ENCODE assay signal across 8 cellular contexts in genomic region chr15:70023769-70024491, GRCh38.
DNase-seq lines count a peak whose midpoint lies in the region; ATAC-seq and TF ChIP-seq lines count a peak whose summit lies in the region.

No MANE protein-coding gene starts in this region.

- H3K4me2 ChIP-seq in KMS-11 = 0 out of 2 replicates have a peak overlapping the region, but pooled peaks have one; percentile 30

- H3K27me3 ChIP-seq in KMS-11 (ENCODE audit: insufficient read depth, low read depth) = no peaks in the 10 kb centered on the region

- CTCF ChIA-PET in MCF 10A (lab: Yijun Ruan, JAX) = interaction anchor here (0.6 to 2.2 kb wide), 7 partner anchors 20 to 1007 kb away, joined by 3 to 5 read pairs (median 3); no protein-coding TSS in a partner anchor

- peak overlapping the region; percentile 23; the same call in 1 of the 2 replicates for H2AFZ ChIP-seq in KMS-11 (ENCODE audit: low read depth)

- no peaks in the 10 kb centered on the region for H4K20me1 ChIP-seq in KMS-11 (ENCODE audit: insufficient read depth)

- H3K4me3 Mint-ChIP-seq in MCF 10A (ENCODE audit: unreplicated experiment) = peak overlapping the region; percentile 4
- H3K4me3 Mint-ChIP-seq in mesothelial cell of epicardium = no peak overlapping the region

- no peaks in the 10 kb centered on the region for H3K36me3 ChIP-seq in KMS-11 (ENCODE audit: insufficient read depth)

- ATAC-seq in GM18868 (IDR thresholded peaks at IDR 0.05; ENCODE audit: unreplicated experiment) = no peak

- H3K27ac Mint-ChIP-seq in MCF 10A (ENCODE audit: low read depth, unreplicated experiment) (peak overlapping the region; percentile 57), mesothelial cell of epicardium (peak overlapping the region; percentile 61)

- H3K36me3 Mint-ChIP-seq in MCF 10A (ENCODE audit: insufficient read depth, unreplicated experiment) = peaks cover 5% of the 10 kb centered on the region
- H3K36me3 Mint-ChIP-seq in mesothelial cell of epicardium = peaks cover 3% of the 10 kb centered on the region

- H3K4me1 Mint-ChIP-seq in MCF 10A (ENCODE audit: insufficient read depth, unreplicated experiment) (peaks cover 23% of the 10 kb centered on the region), mesothelial cell of epicardium (peaks cover 20% of the 10 kb centered on the region)

- no TSS peak for BruUV-seq in MCF 10A (replicated peaks; lab: Mats Ljungman, UMichigan)

- H3K27me3 Mint-ChIP-seq in MCF 10A (ENCODE audit: insufficient read depth, unreplicated experiment) (peaks cover 38% of the 10 kb centered on the region), mesothelial cell of epicardium (ENCODE audit: low read depth) (peaks cover 51% of the 10 kb centered on the region)

- no peak overlapping the region for H3K4me3 ChIP-seq in KMS-11 (IDR thresholded peaks at IDR 0.05; ENCODE audit: insufficient read depth, low read depth, low read length)

- H3K27ac ChIP-seq in KMS-11 = no peak overlapping the region

- peaks cover 19% of the 10 kb centered on the region for H3K4me1 ChIP-seq in KMS-11 (ENCODE audit: low read depth, poor library complexity, severe bottlenecking)

- POLR2A ChIA-PET in MCF 10A (lab: Yijun Ruan, JAX) = interaction anchor here (0.6 to 2.0 kb wide), 14 partner anchors 9 to 478 kb away, joined by 3 to 15 read pairs (median 4); partner anchors contain the start of gene TLE3

- intact Hi-C loops in MCF 10A (cut with micrococcal nuclease) = loop anchor here (5.0 kb wide), 1 partner anchor 73 kb away; the partner anchor contains the start of gene TLE3

- H3K9me3 Mint-ChIP-seq in MCF 10A (ENCODE audit: unreplicated experiment) = no peaks in the 10 kb centered on the region
- H3K9me3 Mint-ChIP-seq in mesothelial cell of epicardium = peaks cover 5% of the 10 kb centered on the region

- H3K79me2 ChIP-seq in KMS-11 (ENCODE audit: insufficient read depth, low read depth) = no peaks in the 10 kb centered on the region

- no peak overlapping the region for H3K9ac ChIP-seq in KMS-11

- TF ChIP-seq CTCF in AG09319 (IDR thresholded peaks at IDR 0.05; ENCODE audit: low read depth, low read length) (no peak), KMS-11 (conservative IDR thresholded peaks at IDR 0.05; ENCODE audit: low read depth, low read length) (no peak), MCF 10A (IDR thresholded peaks at IDR 0.05; ENCODE audit: unreplicated experiment) (no peak), mesothelial cell of epicardium (IDR thresholded peaks at IDR 0.05; ENCODE audit: unreplicated experiment) (no peak)

- DNase-seq in AG09319 (ENCODE audit: extremely low read depth, low read depth) (peak; percentile 31), MCF 10A (ENCODE audit: unreplicated experiment) (peak; percentile 90), mesothelial cell of epicardium (ENCODE audit: low spot score in 2 of 2, unreplicated experiment in 2 of 2) (no peak), NCI-H226 (no peak)
- no peak for DNase-seq in activated T-cell treated with anti-CD3 and anti-CD28 coated beads, Interleukin-2, amount 50 U/mL, for 48 hours
- DNase-seq in activated CD8-positive, alpha-beta memory T cell treated with anti-CD3 and anti-CD28 coated beads for 24 hours = no peak

Comparison
In these comparisons a context has a peak if more than half of its experiments do, and no peak if none do; other contexts are left out.
1. DNase-seq: peak in AG09319 (single experiment) and MCF 10A (single experiment); none in mesothelial cell of epicardium (0 of 2), activated T-cell treated with anti-CD3 and anti-CD28 coated beads, Interleukin-2, amount 50 U/mL, for 48 hours (0 of 2), activated CD8-positive, alpha-beta memory T cell treated with anti-CD3 and anti-CD28 coated beads for 24 hours (single experiment) and NCI-H226 (single experiment).